Comparison of ENCODE assay signal across 13 cellular contexts in genomic region chr2:177568893-177569292, GRCh38.
DNase-seq lines count a peak whose midpoint lies in the region; TF ChIP-seq lines count a peak whose summit lies in the region.
"Had no signal": no experiment of that assay in that cellular context is flagged by ENCODE, and none has a peak within 500 bp of the region (broad histone marks: within the 10 kb centered on the region; RNA-seq: fewer than 3 reads in every experiment).

No MANE protein-coding gene starts in this region.

- no peak overlapping the region for H3K4me3 ChIP-seq in AG10803 (ENCODE audit: low read length)

- no peaks in the 10 kb centered on the region for H3K9me3 Mint-ChIP-seq in neural crest cell
- H3K9me3 Mint-ChIP-seq: CD14-positive monocyte; CD8-positive, alpha-beta T cell had no signal

- peaks cover 14% of the 10 kb centered on the region for H3K4me1 Mint-ChIP-seq in neural crest cell
- H3K4me1 Mint-ChIP-seq: CD14-positive monocyte had no signal

- H3K27ac Mint-ChIP-seq in neural crest cell (ENCODE audit: unreplicated experiment): peak overlapping the region; percentile 10
- H3K27ac Mint-ChIP-seq: CD14-positive monocyte; CD8-positive, alpha-beta T cell had no signal

- no peaks in the 10 kb centered on the region for H3K27me3 Mint-ChIP-seq in neural crest cell (ENCODE audit: low read depth)

- no peak for TF ChIP-seq CTCF in AG10803 (conservative IDR thresholded peaks at IDR 0.05; ENCODE audit: low read length)
- TF ChIP-seq CTCF in neural crest cell (conservative IDR thresholded peaks at IDR 0.05): no peak

- H3K4me3 Mint-ChIP-seq in neural crest cell: no peak overlapping the region
- H3K4me3 Mint-ChIP-seq: CD14-positive monocyte; CD8-positive, alpha-beta T cell had no signal

- DNase-seq in AG10803 (ENCODE audit: low read depth) (peak; percentile 50), EH (ENCODE audit: low read depth) (peak; percentile 4), NCI-H69 (lab: John Stamatoyannopoulos, UW) (peak; percentile 31), neural crest cell (ENCODE audit: low read depth, low spot score) (no peak), RPMI8226 (no peak)
- DNase-seq in activated CD8-positive, alpha-beta memory T cell treated with anti-CD3 and anti-CD28 coated beads, Interleukin-2, amount 50 U/mL, for 4 hours: no peak
- no peak for DNase-seq in activated naive CD4-positive, alpha-beta T cell (lab: John Stamatoyannopoulos, UW)
- DNase-seq: CD8-positive, alpha-beta T cell; COR-L47; DMS53; HCEC 1CT; IMR-90 had no signal

- no peaks in the 10 kb centered on the region for H3K36me3 Mint-ChIP-seq in neural crest cell (ENCODE audit: low read depth)
- H3K36me3 Mint-ChIP-seq: CD14-positive monocyte; CD8-positive, alpha-beta T cell had no signal

Comparison
In these comparisons a context has a peak if more than half of its experiments do, and no peak if none do; other contexts are left out.
1. DNase-seq: peak in AG10803 (single experiment), EH (single experiment) and NCI-H69 (single experiment); none in neural crest cell (single experiment), RPMI8226 (single experiment), activated CD8-positive, alpha-beta memory T cell treated with anti-CD3 and anti-CD28 coated beads, Interleukin-2, amount 50 U/mL, for 4 hours (single experiment) and activated naive CD4-positive, alpha-beta T cell (0 of 4).